1 cellular context compared by ENCODE assay signal in the genomic region with DNA sequence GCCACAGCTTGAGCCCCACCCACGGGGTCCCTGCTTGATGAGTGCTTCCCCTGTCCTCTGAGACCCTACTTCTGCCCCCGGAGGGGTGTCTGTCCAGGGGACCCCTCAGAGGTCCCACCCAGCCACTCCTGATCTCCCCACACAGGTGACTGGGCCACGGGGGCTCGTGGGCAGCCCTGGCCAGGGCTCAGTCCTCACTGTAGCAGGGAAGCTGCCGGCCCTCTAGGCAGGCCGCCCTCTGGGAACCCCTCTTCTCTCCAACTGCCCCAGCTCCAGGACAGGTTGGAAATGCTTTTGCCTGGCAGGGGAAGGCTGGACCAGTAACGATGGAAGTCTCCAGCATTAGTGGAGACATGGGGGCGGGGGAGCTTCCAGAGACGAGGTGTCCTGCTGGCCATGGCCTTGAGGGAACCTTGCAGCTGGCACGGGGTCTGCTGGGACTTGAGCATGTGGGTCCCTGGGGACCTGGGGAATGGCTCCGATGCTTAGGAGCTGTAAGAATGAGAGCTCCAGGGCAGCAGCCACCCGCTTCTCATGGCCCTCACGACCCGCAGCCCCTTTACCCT.
TF ChIP-seq lines count a peak whose summit lies in the region.

No MANE protein-coding gene starts in this region.

TF ChIP-seq in HepG2, 621 proteins besides CTCF, POLR2A, EP300 and RAD21:
- TF ChIP-seq NR2F6 (IDR thresholded peaks at IDR 0.05) (no peak), NR2F6 (CRISPR knock-in tag; IDR thresholded peaks at IDR 0.05) (no peak), ARHGAP35 (CRISPR knock-in tag; IDR thresholded peaks at IDR 0.05; ENCODE audit: borderline replicate concordance) (no peak)
